9 cellular contexts compared by ENCODE assay signal in the genomic region with DNA sequence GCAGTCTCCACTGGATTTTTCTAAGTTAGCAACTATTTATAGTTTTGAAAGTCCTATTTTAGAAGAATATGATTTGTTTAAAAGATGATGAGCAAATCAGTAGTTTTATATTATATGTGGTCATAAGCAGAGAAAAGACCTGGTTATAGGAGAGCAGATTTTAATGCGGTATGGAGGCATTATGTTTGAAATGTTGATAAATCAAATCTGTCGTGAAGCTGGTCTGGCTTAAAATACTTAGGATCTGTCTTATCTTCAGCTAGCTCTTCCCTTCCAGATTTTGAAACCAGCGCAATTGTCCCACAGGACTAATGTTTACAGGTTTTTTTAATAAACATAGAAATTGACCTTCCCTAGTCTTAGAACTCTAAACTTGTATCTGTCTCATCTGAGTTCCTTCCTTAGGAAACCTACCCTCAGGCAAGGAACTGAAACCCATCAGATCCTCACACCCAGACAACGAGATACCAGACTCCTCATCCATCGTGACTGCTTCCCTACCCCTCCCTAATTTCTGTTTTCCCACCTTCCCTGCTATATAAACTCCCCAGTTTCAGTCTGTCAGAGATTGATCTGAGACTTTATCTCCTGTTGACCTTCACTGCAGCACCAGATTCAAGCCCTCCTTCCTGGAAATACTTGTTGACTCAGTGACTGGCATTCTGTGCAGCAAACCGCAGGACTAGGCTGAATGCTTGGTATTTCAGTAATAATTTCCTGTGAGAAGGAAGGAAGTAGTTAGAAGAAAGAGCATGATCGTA. TPM values are rescaled to one million over a fixed set of nuclear protein-coding genes. Genes with fewer than 3 reads are reported as not detected.
DNase-seq lines count a peak whose midpoint lies in the region; ATAC-seq and TF ChIP-seq lines count a peak whose summit lies in the region.
"Had no signal": no experiment of that assay in that cellular context is flagged by ENCODE, and none has a peak within 500 bp of the region (broad histone marks: within the 10 kb centered on the region; RNA-seq: fewer than 3 reads in every experiment).

No MANE protein-coding gene starts in this region.

- H3K9ac ChIP-seq in liver (ENCODE audit: low read depth in 1 of 2, low read length in 2 of 2): no peak overlapping the region

- DNase-seq in Ammon's horn (ENCODE audit: low spot score) (peak; percentile 48), HK-2 (ENCODE audit: unreplicated experiment) (peak; percentile 17), NCI-H1417 treated with DMSO at 0.1 percent for 48 hours (lab: John Stamatoyannopoulos, UW) (no peak)
- peak; percentile 27 to 37 for DNase-seq in activated T-cell treated with anti-CD3 and anti-CD28 coated beads, Interleukin-2, amount 50 U/mL, for 48 hours
- no peak for DNase-seq in effector memory CD4-positive, alpha-beta T cell
- DNase-seq in effector CD8-positive, alpha-beta T cell (lab: John Stamatoyannopoulos, UW): no peak

- no peak for ATAC-seq in GM21381 (IDR thresholded peaks at IDR 0.05; ENCODE audit: unreplicated experiment)

- no peak for TF ChIP-seq CTCF in liver (IDR thresholded peaks at IDR 0.05; ENCODE audit: low read depth, low read length, missing input control)

- H3K4me1 ChIP-seq in liver (ENCODE audit: control insufficient read depth in 4 of 4, insufficient read depth in 4 of 4, low read length in 3 of 4): peaks cover 4 to 14% (median 8%) of the 10 kb centered on the region in 4 donors
- peaks cover 8% of the 10 kb centered on the region for H3K4me1 ChIP-seq in effector memory CD4-positive, alpha-beta T cell (ENCODE audit: control insufficient read depth, insufficient read depth, low read length, poor library complexity, severe bottlenecking)

- H3K9me3 ChIP-seq in liver (ENCODE audit: control insufficient read depth in 4 of 4, low read length in 3 of 4): no peaks in the 10 kb centered on the region
- no peaks in the 10 kb centered on the region for H3K9me3 ChIP-seq in effector memory CD4-positive, alpha-beta T cell (ENCODE audit: control insufficient read depth, low read length)

- 41% methylated on average over 7 of the region's 7 CpGs for WGBS in liver

- H3K27me3 ChIP-seq in liver (ENCODE audit: control insufficient read depth in 4 of 4, insufficient read depth in 4 of 4, low read length in 3 of 4): no peaks in the 10 kb centered on the region
- no peaks in the 10 kb centered on the region for H3K27me3 ChIP-seq in effector memory CD4-positive, alpha-beta T cell (replicated peaks; ENCODE audit: control insufficient read depth, insufficient read depth, low read length, poor library complexity, severe bottlenecking)

- H3K36me3 ChIP-seq in liver (ENCODE audit: control insufficient read depth in 4 of 4, insufficient read depth in 3 of 4, low read depth in 1 of 4, low read length in 3 of 4): no peaks in the 10 kb centered on the region
- no peaks in the 10 kb centered on the region for H3K36me3 ChIP-seq in effector memory CD4-positive, alpha-beta T cell (ENCODE audit: control insufficient read depth, insufficient read depth, low read length)

- peak; percentile 14 to 20 for TF ChIP-seq RAD21 in liver (IDR thresholded peaks at IDR 0.05)

- no peak overlapping the region for H3K4me3 ChIP-seq in liver (ENCODE audit: low read depth in 1 of 3, low read length in 3 of 3)
- no peak overlapping the region for H3K4me3 ChIP-seq in effector memory CD4-positive, alpha-beta T cell (ENCODE audit: insufficient read depth, low read depth, low read length, poor library complexity, severe bottlenecking)

- H3K27ac ChIP-seq in liver (ENCODE audit: low read depth in 1 of 2, low read length in 2 of 2): peak overlapping the region; percentile 9 to 68
- no peak overlapping the region for H3K27ac ChIP-seq in effector memory CD4-positive, alpha-beta T cell (ENCODE audit: insufficient read depth, low read length, poor library complexity, severe bottlenecking)

TF ChIP-seq in liver, 16 proteins besides CTCF, POLR2A, EP300 and RAD21:
- peak; percentile 26 to 30 for TF ChIP-seq HNF4A (conservative IDR thresholded peaks at IDR 0.05)
- TF ChIP-seq TAF1 (conservative IDR thresholded peaks at IDR 0.05): no peak
- TF ChIP-seq SP1 (IDR thresholded peaks at IDR 0.05): peak; percentile 63
- no peak for TF ChIP-seq ATF3 (IDR thresholded peaks at IDR 0.05)
- TF ChIP-seq, protein P1, sequence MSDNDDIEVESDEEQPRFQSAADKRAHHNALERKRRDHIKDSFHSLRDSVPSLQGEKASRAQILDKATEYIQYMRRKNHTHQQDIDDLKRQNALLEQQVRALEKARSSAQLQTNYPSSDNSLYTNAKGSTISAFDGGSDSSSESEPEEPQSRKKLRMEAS (IDR thresholded peaks at IDR 0.05): peak; percentile 46
- TF ChIP-seq GABPA (IDR thresholded peaks at IDR 0.05 in 1 of 2, conservative IDR thresholded peaks at IDR 0.05 in 1 of 2): peak in 1 of 2 donors; percentile 21
- peak; percentile 92 for TF ChIP-seq FOXA2 (IDR thresholded peaks at IDR 0.05)
- TF ChIP-seq YY1 (IDR thresholded peaks at IDR 0.05): no peak
- TF ChIP-seq JUND (IDR thresholded peaks at IDR 0.05): peak in 1 of 2 donors; percentile 29
- no peak for TF ChIP-seq REST (IDR thresholded peaks at IDR 0.05)
- peak; percentile 71 for TF ChIP-seq NR2F2 (IDR thresholded peaks at IDR 0.05)
- peak in 1 of 2 donors; percentile 41 for TF ChIP-seq EGR1 (IDR thresholded peaks at IDR 0.05; ENCODE audit: low read depth in 2 of 2)
- peak; percentile 44 to 46 for TF ChIP-seq RXRA (IDR thresholded peaks at IDR 0.05)
- peak; percentile 86 for TF ChIP-seq FOXA1 (IDR thresholded peaks at IDR 0.05)
- TF ChIP-seq ZBTB33 (IDR thresholded peaks at IDR 0.05): peak; percentile 8
- TF ChIP-seq HNF4G (IDR thresholded peaks at IDR 0.05): no peak

RNA-seq across cellular contexts. Expression of gene CXCL17, which starts 37.8 kb away (rescaled TPM):
- total RNA-seq in liver: under 1 TPM in 1 of 2 donors, not detected in 1; 0.93 TPM
- polyA plus RNA-seq in liver: under 1 TPM in 1 of 2 donors, not detected in 1; 0.10 TPM
- total RNA-seq: cerebellum had no signal

RNA-seq across cellular contexts. Expression of gene CEACAM1, which starts 47.8 kb away (rescaled TPM):
- total RNA-seq in liver: 10 to 100 TPM in 1 of 2 donors, 1 to 10 TPM in 1; 8.3 to 19.0 TPM
- polyA plus RNA-seq in liver: 10 to 100 TPM; 34.7 to 36.7 TPM

RNA-seq across cellular contexts. Expression of gene LIPE, which starts 53.3 kb away (rescaled TPM):
- total RNA-seq in liver: 1 to 10 TPM; 1.5 to 4.7 TPM
- polyA plus RNA-seq in liver: 1 to 10 TPM in 1 of 2 donors, under 1 TPM in 1; 0.88 to 1.5 TPM

Comparison
In these comparisons a context has a peak if more than half of its experiments do, and no peak if none do; other contexts are left out.
1. DNase-seq: peak in Ammon's horn (single experiment), HK-2 (single experiment) and activated T-cell treated with anti-CD3 and anti-CD28 coated beads, Interleukin-2, amount 50 U/mL, for 48 hours (2 of 2); none in effector memory CD4-positive, alpha-beta T cell (0 of 3), NCI-H1417 treated with DMSO at 0.1 percent for 48 hours (single experiment) and effector CD8-positive, alpha-beta T cell (single experiment).